Comparison of ENCODE assay signal across 16 cellular contexts in the genomic region with DNA sequence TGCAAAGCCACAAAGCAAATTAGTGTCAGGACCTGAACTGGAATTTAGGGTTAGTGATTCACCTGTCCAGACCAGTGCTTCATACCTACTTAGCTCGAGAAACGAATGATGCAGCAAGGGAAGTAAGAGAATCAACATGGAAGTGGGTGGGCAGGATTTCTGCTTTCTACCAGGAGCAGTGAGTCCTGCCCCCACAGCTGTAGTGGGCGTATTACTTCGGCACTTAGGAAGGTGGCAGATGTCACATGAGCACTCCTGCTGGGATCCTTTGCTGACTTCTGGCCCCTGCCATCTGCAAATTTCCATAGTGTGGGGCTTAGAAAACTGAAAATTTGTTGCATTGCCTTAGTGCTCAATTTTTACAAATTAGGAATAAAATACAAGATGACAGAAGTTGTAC. TPM values are rescaled to one million over a fixed set of nuclear protein-coding genes. Genes with fewer than 3 reads are reported as not detected.
"Had no signal": no experiment of that assay in that cellular context is flagged by ENCODE, and none has a peak within 500 bp of the region (broad histone marks: within the 10 kb centered on the region; RNA-seq: fewer than 3 reads in every experiment).

No MANE protein-coding gene starts in this region.

- H3K4me3 ChIP-seq: esophagus squamous epithelium, left ventricle myocardium inferior, thyroid gland had no signal

- H3K9me3 ChIP-seq: esophagus squamous epithelium, thyroid gland had no signal

- H3K27ac ChIP-seq: esophagus squamous epithelium, left ventricle myocardium inferior, thyroid gland had no signal

- H3K4me1 ChIP-seq: esophagus squamous epithelium, left ventricle myocardium inferior, thyroid gland had no signal

- H3K36me3 ChIP-seq: esophagus squamous epithelium, left ventricle myocardium inferior, thyroid gland had no signal

- H3K27me3 ChIP-seq: esophagus squamous epithelium, thyroid gland had no signal

- DNase-seq: activated CD4-positive, alpha-beta T cell treated with anti-CD3 and anti-CD28 coated beads, Interleukin-2, amount 10 ng/mL, durations not matched to agents 7 days and 5 days; activated CD8-positive, alpha-beta memory T cell treated with anti-CD3 and anti-CD28 coated beads, Interleukin-2, amount 50 U/mL, for 48 hours; activated gamma-delta T cell; activated T-cell treated with anti-CD3 and anti-CD28 coated beads, Interleukin-2, amount 50 U/mL, for 48 hours; cerebellar nuclear complex; effector memory CD4-positive, alpha-beta T cell; esophagus squamous epithelium; hypothalamus; left ventricle myocardium inferior; mammary epithelial cell; nephron progenitor cell; stimulated activated naive B cell treated with anti-CD40 and anti-IgM and Interleukin-4, amounts not matched to agents 10 μg/mL and 1 μg/mL and 100 μg/mL, for 72 hours; T1000; thyroid gland had no signal

RNA-seq across cellular contexts. Expression of a gene that starts 31.2 kb away (rescaled TPM):
- total RNA-seq: activated CD4-positive, alpha-beta T cell treated with anti-CD3 and anti-CD28 coated beads, Interleukin-2, amount 10 ng/mL, durations not matched to agents 7 days and 5 days; activated naive CD4-positive, alpha-beta T cell treated with anti-CD3 and anti-CD28 coated beads, Interleukin-2, amount 50 U/mL, for 72 hours; T-helper 1 cell treated with Interleukin-12 subunit alpha and Interleukin-12 subunit beta and Interleukin-4 antibody, amounts not matched to agents 30 ng/mL and 1 ng/mL, for 36 hours had no signal
